1 cellular context compared by ENCODE assay signal in genomic region chr11:67564230-67564629, GRCh38.
TF ChIP-seq lines count a peak whose summit lies in the region.

No MANE protein-coding gene starts in this region.

TF ChIP-seq in GM23338, 12 proteins besides CTCF, POLR2A, EP300 and RAD21:
- TF ChIP-seq ZNF331 (CRISPR knock-in tag; IDR thresholded peaks at IDR 0.05; ENCODE audit: low read depth) = no peak
- TF ChIP-seq JUNB (IDR thresholded peaks at IDR 0.05; ENCODE audit: unreplicated experiment) = no peak
- no peak for TF ChIP-seq CREB1 (CRISPR knock-in tag; IDR thresholded peaks at IDR 0.05; ENCODE audit: low read depth)
- no peak for TF ChIP-seq STAT1 (IDR thresholded peaks at IDR 0.05; ENCODE audit: unreplicated experiment)
- no peak for TF ChIP-seq EZH2 (IDR thresholded peaks at IDR 0.05; ENCODE audit: low read depth, unreplicated experiment)
- no peak for TF ChIP-seq ZNF462 (CRISPR knock-in tag; IDR thresholded peaks at IDR 0.05)
- no peak for TF ChIP-seq ETS1 (IDR thresholded peaks at IDR 0.05)
- TF ChIP-seq POLR2AphosphoS5 (IDR thresholded peaks at IDR 0.05; ENCODE audit: low read depth) = no peak
- no peak for TF ChIP-seq EZH2phosphoT487 (IDR thresholded peaks at IDR 0.05; ENCODE audit: unreplicated experiment)
- no peak for TF ChIP-seq ZNF114 (CRISPR knock-in tag; IDR thresholded peaks at IDR 0.05)
